ENCODE assay signal across 9 cellular contexts in the genomic region with DNA sequence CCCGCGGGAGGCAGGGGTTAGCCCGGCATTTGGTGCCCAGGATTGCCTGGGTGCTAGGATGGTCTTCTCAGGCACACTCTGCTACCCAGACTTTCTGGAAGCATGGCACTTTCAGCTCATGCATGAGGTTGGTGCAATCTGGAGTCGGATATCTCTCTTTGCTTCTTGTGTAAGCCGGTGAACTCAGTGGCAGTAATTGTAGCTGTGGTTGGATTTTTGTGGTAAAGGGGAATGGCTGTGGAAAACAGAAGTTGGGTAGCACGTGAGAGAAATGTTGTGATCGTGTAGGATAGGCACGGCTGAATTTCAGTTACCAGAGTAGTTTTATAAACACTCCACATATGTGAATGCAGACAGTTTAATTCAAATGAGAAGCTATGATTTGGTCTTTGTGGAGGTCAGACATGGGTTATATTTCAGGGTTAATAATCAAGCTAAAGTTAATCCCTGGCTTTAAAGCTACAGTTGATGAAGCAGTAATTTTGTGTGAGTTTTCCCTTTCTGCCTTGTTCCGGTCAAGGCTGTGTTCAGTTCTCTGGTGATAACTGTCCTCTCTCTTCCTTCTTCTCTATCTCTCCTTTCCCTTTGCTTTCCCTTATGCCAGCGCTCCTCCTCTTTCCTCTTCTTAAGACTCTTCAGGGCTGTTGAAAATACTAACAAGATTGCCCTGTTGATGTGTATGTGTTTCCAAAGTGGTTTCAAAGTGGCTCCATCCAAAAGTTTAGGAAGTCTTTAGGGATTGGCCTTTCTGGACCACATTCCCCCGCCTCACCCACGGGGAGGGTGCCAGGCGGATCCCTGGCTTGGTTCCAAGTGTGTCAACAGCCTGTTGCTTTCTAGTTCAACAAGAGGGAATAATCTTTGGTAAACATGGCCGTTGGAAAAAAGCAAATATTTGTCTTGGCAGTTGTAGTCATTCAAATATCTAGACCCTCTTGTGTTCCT.
DNase-seq lines count a peak whose midpoint lies in the region; ATAC-seq and TF ChIP-seq lines count a peak whose summit lies in the region.
"Had no signal": no experiment of that assay in that cellular context is flagged by ENCODE, and none has a peak within 500 bp of the region (broad histone marks: within the 10 kb centered on the region; RNA-seq: fewer than 3 reads in every experiment).

No MANE protein-coding gene starts in this region.

- ATAC-seq in PC-3 = peak; percentile 37
- ATAC-seq in heart left ventricle = peak in 3 of 4 donors; percentile 31 to 61 (median 32)
- ATAC-seq: natural killer cell had no signal

- no peaks in the 10 kb centered on the region for H4K20me1 ChIP-seq in PC-3 (ENCODE audit: low read length)

- DNase-seq in LHCN-M2 (ENCODE audit: low read depth) (peak; percentile 85), PC-3 (peak; percentile 92), heart left ventricle (peak; percentile 39 to 74 (median 68)), thyroid gland (peak; percentile 65 to 69), GM13976 (ENCODE audit: low spot score) (no peak), NCI-H1436 treated with DMSO at 0.1 percent for 48 hours (lab: John Stamatoyannopoulos, UW) (no peak)
- DNase-seq in effector CD8-positive, alpha-beta T cell (lab: John Stamatoyannopoulos, UW) = no peak
- DNase-seq in activated naive CD8-positive, alpha-beta T cell treated with anti-CD3 and anti-CD28 coated beads for 36 hours = no peak
- DNase-seq: natural killer cell had no signal

- H3K9me3 ChIP-seq in PC-3 (ENCODE audit: low read length) = no peaks in the 10 kb centered on the region
- no peaks in the 10 kb centered on the region for H3K9me3 ChIP-seq in heart left ventricle
- no peaks in the 10 kb centered on the region for H3K9me3 ChIP-seq in thyroid gland

- H3K27me3 Mint-ChIP-seq in activated naive CD8-positive, alpha-beta T cell treated with anti-CD3 and anti-CD28 coated beads for 36 hours = peaks cover 7% of the 10 kb centered on the region

- WGBS in heart left ventricle, 4 donors = 58 to 68% (median 66%) methylated on average over 14 of the region's 14 CpGs
- WGBS in thyroid gland, 2 donors = 58 to 63% methylated on average over 14 of the region's 14 CpGs

- H3K27ac Mint-ChIP-seq in activated naive CD8-positive, alpha-beta T cell treated with anti-CD3 and anti-CD28 coated beads for 36 hours = no peak overlapping the region
- H3K27ac Mint-ChIP-seq: natural killer cell had no signal

- TF ChIP-seq CTCF in PC-3 (conservative IDR thresholded peaks at IDR 0.05; ENCODE audit: low read depth, low read length) (no peak), heart left ventricle (IDR thresholded peaks at IDR 0.05) (no peak), thyroid gland (IDR thresholded peaks at IDR 0.05) (no peak), GM13976 (IDR thresholded peaks at IDR 0.05; ENCODE audit: borderline replicate concordance, control extremely low read depth, extremely low read depth, insufficient read depth, missing control alignments) (no peak)

- no peak overlapping the region for H3K9ac ChIP-seq in PC-3 (ENCODE audit: low read length)

- POLR2A ChIA-PET in PC-3 (lab: Charles Lee; ENCODE audit: unreplicated experiment) = no interaction called here

- in situ Hi-C loops in GM13976 (cut with MboI; ENCODE audit: low sequenced_read_pairs, unreplicated experiment) = no loop called here

- peak overlapping the region; percentile 44 for H3K4me2 ChIP-seq in PC-3 (ENCODE audit: low read length)

- no peaks in the 10 kb centered on the region for H3K36me3 Mint-ChIP-seq in activated naive CD8-positive, alpha-beta T cell treated with anti-CD3 and anti-CD28 coated beads for 36 hours
- H3K36me3 Mint-ChIP-seq: natural killer cell had no signal

- H3K27me3 ChIP-seq in PC-3 (ENCODE audit: low read length) (no peaks in the 10 kb centered on the region), heart left ventricle (no peaks in the 10 kb centered on the region), thyroid gland (no peaks in the 10 kb centered on the region)

- BruUV-seq in PC-3 (replicated peaks; lab: Mats Ljungman, UMichigan) = no TSS peak

- no peaks in the 10 kb centered on the region for H3K9me2 ChIP-seq in PC-3 (replicated peaks; ENCODE audit: low read length)

- no peak overlapping the region for H3K4me3 Mint-ChIP-seq in activated naive CD8-positive, alpha-beta T cell treated with anti-CD3 and anti-CD28 coated beads for 36 hours
- H3K4me3 Mint-ChIP-seq: natural killer cell had no signal

- CTCF ChIA-PET in PC-3 (lab: Charles Lee) = interaction anchor here (0.6 kb wide), 2 partner anchors 35 to 1899 kb away, joined by 3 read pairs; no protein-coding TSS in a partner anchor

- H3K27ac ChIP-seq in PC-3 (ENCODE audit: low read length) (no peak overlapping the region), heart left ventricle (peak overlapping the region in 3 of 12 donors; percentile 1 to 9 (median 1)), thyroid gland (peak overlapping the region in 2 of 3 donors; percentile 29 to 47)

- H3K4me1 Mint-ChIP-seq in activated naive CD8-positive, alpha-beta T cell treated with anti-CD3 and anti-CD28 coated beads for 36 hours = no peaks in the 10 kb centered on the region
- H3K4me1 Mint-ChIP-seq: natural killer cell had no signal

- H3K79me2 ChIP-seq in PC-3 (ENCODE audit: low read length) = no peaks in the 10 kb centered on the region

- no peaks in the 10 kb centered on the region for H3F3A ChIP-seq in PC-3 (ENCODE audit: low read length, unreplicated experiment)

- no peak overlapping the region for H2AFZ ChIP-seq in PC-3 (ENCODE audit: low read length)

- no peaks in the 10 kb centered on the region for H3K9me3 Mint-ChIP-seq in activated naive CD8-positive, alpha-beta T cell treated with anti-CD3 and anti-CD28 coated beads for 36 hours
- H3K9me3 Mint-ChIP-seq: natural killer cell had no signal

- intact Hi-C loops in PC-3 (cut with micrococcal nuclease) = loop anchor here (10.0 kb wide), 1 partner anchor 175 kb away; no protein-coding TSS in a partner anchor
- intact Hi-C loops in heart left ventricle (cut with DNase I) = loop anchor here in 1 of 10 donors (10.0 kb wide), 1 partner anchor 175 kb away; a partner anchor contains a TSS
- intact Hi-C loops in thyroid gland (cut with DNase I) = loop anchor here (5.0 kb wide), 1 partner anchor 177 kb away; a partner anchor contains a TSS

- H3K4me3 ChIP-seq in PC-3 (ENCODE audit: low read length) = no peak overlapping the region
- H3K4me3 ChIP-seq in heart left ventricle = no peak overlapping the region
- H3K4me3 ChIP-seq in thyroid gland (replicated peaks in 1 of 3) = no peak overlapping the region

- H3K4me1 ChIP-seq in PC-3 (ENCODE audit: insufficient read depth, low read length) = peaks cover 33% of the 10 kb centered on the region
- peaks cover 0 to 34% (median 15%) of the 10 kb centered on the region in 12 donors for H3K4me1 ChIP-seq in heart left ventricle
- H3K4me1 ChIP-seq in thyroid gland = peaks cover 17 to 26% of the 10 kb centered on the region in 2 donors

- TF ChIP-seq POLR2A in heart left ventricle (IDR thresholded peaks at IDR 0.05) (no peak), thyroid gland (IDR thresholded peaks at IDR 0.05) (no peak)

- H3K36me3 ChIP-seq in PC-3 (ENCODE audit: low read depth, low read length) (no peaks in the 10 kb centered on the region), heart left ventricle (no peaks in the 10 kb centered on the region), thyroid gland (no peaks in the 10 kb centered on the region)

Comparison
In these comparisons a context has a peak if more than half of its experiments do, and no peak if none do; other contexts are left out.
1. DNase-seq: peak in LHCN-M2 (single experiment), PC-3 (single experiment), heart left ventricle (5 of 5) and thyroid gland (2 of 2); none in GM13976 (single experiment), effector CD8-positive, alpha-beta T cell (single experiment), NCI-H1436 treated with DMSO at 0.1 percent for 48 hours (single experiment) and activated naive CD8-positive, alpha-beta T cell treated with anti-CD3 and anti-CD28 coated beads for 36 hours (single experiment).